Comparison of ENCODE assay signal across 8 cellular contexts in genomic region chr11:114171257-114172054, GRCh38.
DNase-seq lines count a peak whose midpoint lies in the region; ATAC-seq and TF ChIP-seq lines count a peak whose summit lies in the region.

No MANE protein-coding gene starts in this region.

- H3K79me1 ChIP-seq in mesenchymal stem cell (replicated peaks; ENCODE audit: low read length, poor library complexity, severe bottlenecking): no peaks in the 10 kb centered on the region

- H3K18ac ChIP-seq in mesenchymal stem cell (ENCODE audit: low read depth in 1 of 2, low read length in 2 of 2): peak overlapping the region; percentile 14 to 64

- H4K20me1 ChIP-seq in Karpas-422 (ENCODE audit: insufficient read depth, low read depth, low read length): no peaks in the 10 kb centered on the region

- no peak overlapping the region for H3K4me3 ChIP-seq in mesenchymal stem cell (ENCODE audit: insufficient read depth in 1 of 2, low read depth in 1 of 2, low read length in 2 of 2)
- H3K4me3 ChIP-seq in suprapubic skin: no peak overlapping the region
- H3K4me3 ChIP-seq in Karpas-422 (ENCODE audit: low read length): no peak overlapping the region

- H3K27me3 ChIP-seq in mesenchymal stem cell (ENCODE audit: control insufficient read depth in 1 of 2, insufficient read depth in 1 of 2, low read length in 2 of 2) (peaks cover 84 to 88% of the 10 kb centered on the region in 2 experiments), suprapubic skin (no peaks in the 10 kb centered on the region), Karpas-422 (ENCODE audit: low read length) (no peaks in the 10 kb centered on the region)

- H2AK5ac ChIP-seq in mesenchymal stem cell (ENCODE audit: low read length, severe bottlenecking): no peak overlapping the region

- WGBS in mesenchymal stem cell: 63% methylated on average over 14 of the region's 15 CpGs
- WGBS in suprapubic skin: 74% methylated on average over 14 of the region's 15 CpGs

- peak; percentile 97 for TF ChIP-seq EP300 in suprapubic skin (IDR thresholded peaks at IDR 0.05)

- H3K4me1 ChIP-seq in mesenchymal stem cell (ENCODE audit: control insufficient read depth, insufficient read depth, low read depth, low read length) (peaks cover 6% of the 10 kb centered on the region), suprapubic skin (peaks cover 100% of the 10 kb centered on the region), Karpas-422 (ENCODE audit: low read length) (no peaks in the 10 kb centered on the region)

- peak overlapping the region; percentile 27 for H4K8ac ChIP-seq in mesenchymal stem cell (ENCODE audit: low read length)

- H3K4ac ChIP-seq in mesenchymal stem cell (ENCODE audit: low read depth in 1 of 2, low read length in 2 of 2): peak overlapping the region; percentile 12 to 80

- H3K27ac ChIP-seq in mesenchymal stem cell (ENCODE audit: low read length, poor library complexity, severe bottlenecking) (no peak overlapping the region), suprapubic skin (peak overlapping the region; percentile 100), Karpas-422 (ENCODE audit: low read length) (no peak overlapping the region)

- no peak for TF ChIP-seq CTCF in suprapubic skin (IDR thresholded peaks at IDR 0.05)

- H3K14ac ChIP-seq in mesenchymal stem cell (ENCODE audit: low read length in 2 of 2): peak overlapping the region in 1 of 2 experiments; percentile 9

- H2BK5ac ChIP-seq in mesenchymal stem cell (ENCODE audit: low read depth, low read length, poor library complexity, severe bottlenecking): no peak overlapping the region

- H2AFZ ChIP-seq in mesenchymal stem cell (ENCODE audit: low read depth, low read length): no peak overlapping the region
- no peak overlapping the region for H2AFZ ChIP-seq in Karpas-422 (ENCODE audit: low read length)

- H3K23ac ChIP-seq in mesenchymal stem cell (ENCODE audit: low read length in 2 of 2): no peak overlapping the region

- DNase-seq in RPMI7951 (ENCODE audit: low read depth) (peak; percentile 17), dermis blood vessel endothelial cell (peak; percentile 59), mesenchymal stem cell (peak; percentile 7), suprapubic skin (ENCODE audit: low spot score in 2 of 2) (peak in 1 of 2 donors; percentile 90), epidermal melanocyte (ENCODE audit: insufficient read length, low spot score) (no peak), Karpas-422 (no peak), islet precursor cell (no peak)

- peak overlapping the region in 1 of 2 experiments; percentile 68 for H2BK12ac ChIP-seq in mesenchymal stem cell (ENCODE audit: low read length in 2 of 2)

- H2BK15ac ChIP-seq in mesenchymal stem cell (ENCODE audit: low read depth, poor library complexity, severe bottlenecking): no peak overlapping the region

- ATAC-seq in GM21423 (IDR thresholded peaks at IDR 0.05; ENCODE audit: unreplicated experiment): no peak

- H3K4me2 ChIP-seq in mesenchymal stem cell (ENCODE audit: low read length, poor library complexity, severe bottlenecking): no peak overlapping the region
- H3K4me2 ChIP-seq in Karpas-422 (ENCODE audit: low read depth, low read length, poor library complexity, severe bottlenecking): no peak overlapping the region

- H3K9me2 ChIP-seq in Karpas-422 (replicated peaks; ENCODE audit: insufficient read depth, low read length): no peaks in the 10 kb centered on the region

- H3K9ac ChIP-seq in mesenchymal stem cell (ENCODE audit: low read length) (no peak overlapping the region), Karpas-422 (ENCODE audit: low read length) (no peak overlapping the region)

- H4K91ac ChIP-seq in mesenchymal stem cell (ENCODE audit: low read length): peak overlapping the region; percentile 86

- H3K79me2 ChIP-seq in Karpas-422 (ENCODE audit: low read length): no peaks in the 10 kb centered on the region

- H3K9me3 ChIP-seq in mesenchymal stem cell (ENCODE audit: control insufficient read depth, low read length) (no peaks in the 10 kb centered on the region), suprapubic skin (no peaks in the 10 kb centered on the region), Karpas-422 (ENCODE audit: low read length) (no peaks in the 10 kb centered on the region)

- no peaks in the 10 kb centered on the region for H3K36me3 ChIP-seq in mesenchymal stem cell (ENCODE audit: control insufficient read depth in 1 of 2, insufficient read depth in 2 of 2, low read depth in 1 of 2, low read length in 2 of 2)
- H3K36me3 ChIP-seq in suprapubic skin: peaks cover 4% of the 10 kb centered on the region
- H3K36me3 ChIP-seq in Karpas-422 (ENCODE audit: insufficient read depth, low read length): no peaks in the 10 kb centered on the region

- TF ChIP-seq POLR2A in suprapubic skin (IDR thresholded peaks at IDR 0.05): no peak

- peak overlapping the region; percentile 62 for H2BK120ac ChIP-seq in mesenchymal stem cell (ENCODE audit: low read depth, low read length)

Comparison
In these comparisons a context has a peak if more than half of its experiments do, and no peak if none do; other contexts are left out.
1. DNase-seq: peak in RPMI7951 (single experiment), dermis blood vessel endothelial cell (single experiment) and mesenchymal stem cell (single experiment); none in epidermal melanocyte (single experiment), Karpas-422 (single experiment) and islet precursor cell (single experiment).